In the genomic region with DNA sequence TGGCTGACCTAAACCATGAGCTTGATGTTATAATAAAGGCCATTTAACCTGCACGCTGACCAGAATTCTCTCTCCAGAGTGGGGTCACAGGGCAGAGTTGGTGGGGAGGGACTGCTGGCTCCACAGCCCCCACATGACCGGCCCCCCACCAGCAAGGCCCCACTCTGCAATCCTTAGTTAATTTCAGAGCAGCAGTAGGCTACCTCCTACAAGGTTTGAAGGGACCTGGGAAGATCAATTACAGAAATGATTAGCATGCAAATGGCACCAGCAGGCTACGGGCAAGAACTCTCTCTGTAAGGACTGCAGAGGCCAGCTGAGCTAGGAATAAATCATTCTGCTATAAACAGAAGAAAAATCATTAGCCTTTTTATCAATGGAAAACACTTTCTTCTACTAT, we compare ENCODE assay signal across 25 cellular contexts.
"Had no signal": no experiment of that assay in that cellular context is flagged by ENCODE, and none has a peak within 500 bp of the region (broad histone marks: within the 10 kb centered on the region; RNA-seq: fewer than 3 reads in every experiment).

No MANE protein-coding gene starts in this region.

- H3K4me3 ChIP-seq: esophagus muscularis mucosa, gastroesophageal sphincter, heart left ventricle, lung, sigmoid colon had no signal

- FAIRE-seq: endothelial cell of umbilical vein had no signal

- DNase-seq: activated CD4-positive, CD25-positive, alpha-beta regulatory T cell treated with anti-CD3 and anti-CD28 coated beads, Interleukin-2, amount 50 U/mL, for 72 hours; activated CD8-positive, alpha-beta memory T cell treated with anti-CD3 and anti-CD28 coated beads for 24 hours; activated CD8-positive, alpha-beta memory T cell treated with anti-CD3 and anti-CD28 coated beads, Interleukin-2, amount 50 U/mL, for 48 hours; activated effector memory CD4-positive, alpha-beta T cell treated with Interleukin-2 at 50 U/mL for 16 hours; activated naive CD4-positive, alpha-beta T cell treated with anti-CD3 and anti-CD28 coated beads, Interleukin-2, amount 10 ng/mL, durations not matched to agents 7 days and 5 days; activated naive CD8-positive, alpha-beta T cell treated with anti-CD3 and anti-CD28 coated beads, Interleukin-2, amount 50 U/mL, for 24 hours; activated T-cell treated with anti-CD3 and anti-CD28 coated beads, Interleukin-2, amount 50 U/mL, for 48 hours; anterior cingulate cortex; brain microvascular endothelial cell; cerebellar nuclear complex; cortex of kidney; effector CD4-positive, alpha-beta T cell; heart left ventricle; islet precursor cell; midbrain; occipital lobe; posterior cingulate gyrus; sigmoid colon; stimulated activated CD4-positive, alpha-beta T cell treated with anti-CD3 and anti-CD28 coated beads, Interleukin-4, amount 100 ng/mL, for 4 hours had no signal

- H3K4me1 ChIP-seq: esophagus muscularis mucosa, gastroesophageal sphincter, heart left ventricle, sigmoid colon had no signal

- H3K9me3 ChIP-seq: esophagus muscularis mucosa, gastroesophageal sphincter, heart left ventricle, sigmoid colon had no signal

- H3K27me3 ChIP-seq: brain microvascular endothelial cell, esophagus muscularis mucosa, sigmoid colon had no signal

- H3K27ac ChIP-seq: brain microvascular endothelial cell, esophagus muscularis mucosa, gastroesophageal sphincter, heart left ventricle, sigmoid colon had no signal

- ATAC-seq: activated naive CD8-positive, alpha-beta T cell treated with anti-CD3 and anti-CD28 coated beads, Interleukin-2, amount 50 U/mL, for 24 hours; gastroesophageal sphincter; heart left ventricle; left lobe of liver; stimulated activated memory B cell treated with anti-CD40 and anti-IgM and Interleukin-4, amounts not matched to agents 10 μg/mL and 1 μg/mL and 100 μg/mL, for 72 hours had no signal

- H3K36me3 ChIP-seq: brain microvascular endothelial cell, esophagus muscularis mucosa, gastroesophageal sphincter, heart left ventricle, sigmoid colon had no signal
